In the genomic region with DNA sequence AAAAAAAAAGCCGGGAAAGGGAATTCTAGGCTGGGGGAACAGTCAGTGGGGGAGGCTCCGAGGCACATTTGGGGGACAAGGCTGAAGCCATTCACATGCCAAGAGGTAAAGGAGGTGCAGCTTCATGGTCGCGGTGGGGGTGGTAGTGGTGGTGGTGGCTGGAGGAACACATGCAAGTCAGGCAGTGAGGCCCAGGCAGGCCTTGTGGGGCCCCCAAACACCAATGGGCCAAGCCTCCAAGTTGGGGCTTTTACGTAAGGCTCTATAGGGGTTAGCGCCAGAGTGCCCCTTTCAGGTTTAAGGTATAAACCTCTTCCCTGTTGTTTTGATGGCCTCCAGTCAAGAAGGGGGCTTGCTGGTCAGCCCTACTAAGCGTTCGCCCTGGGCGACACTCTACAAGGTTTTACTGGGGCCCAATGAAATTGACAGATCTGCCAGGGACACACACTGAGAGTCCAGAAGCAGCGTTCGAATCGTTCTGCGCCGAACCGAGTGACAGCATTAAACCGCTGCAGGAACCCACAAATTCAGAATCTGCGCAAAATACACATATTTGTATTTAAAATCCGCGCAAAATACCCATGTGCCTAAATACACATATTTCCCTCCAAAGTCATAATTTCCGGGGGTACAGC, we compare ENCODE assay signal across 8 cellular contexts. TPM values are rescaled to one million over a fixed set of nuclear protein-coding genes. Genes with fewer than 3 reads are reported as not detected.
DNase-seq lines count a peak whose midpoint lies in the region; TF ChIP-seq lines count a peak whose summit lies in the region.

No MANE protein-coding gene starts in this region.

- peaks cover 21% of the 10 kb centered on the region for H3K4me1 ChIP-seq in adipocyte (ENCODE audit: control insufficient read depth, insufficient read depth, low read length)

- no peaks in the 10 kb centered on the region for H3K9me3 ChIP-seq in adipocyte (ENCODE audit: control insufficient read depth, low read length)

- H3K9me3 Mint-ChIP-seq in T-helper 2 cell treated with Interferon-gamma antibody and Interleukin-4, amounts not matched to agents 5 μg/mL and 100 μg/mL, for 36 hours = no peaks in the 10 kb centered on the region

- H3K4me3 ChIP-seq in adipocyte (ENCODE audit: low read length) = peak overlapping the region; percentile 97
- peak overlapping the region; percentile 68 for H3K4me3 ChIP-seq in kidney epithelial cell (ENCODE audit: low read depth, low read length)

- peaks cover 11% of the 10 kb centered on the region for H3K36me3 Mint-ChIP-seq in T-helper 2 cell treated with Interferon-gamma antibody and Interleukin-4, amounts not matched to agents 5 μg/mL and 100 μg/mL, for 36 hours (ENCODE audit: low read depth)

- H3K27me3 ChIP-seq in adipocyte (replicated peaks; ENCODE audit: control insufficient read depth, insufficient read depth, low read length) = no peaks in the 10 kb centered on the region
- H3K27me3 ChIP-seq in kidney epithelial cell (ENCODE audit: control insufficient read depth, insufficient read depth, low read length) = no peaks in the 10 kb centered on the region

- peak overlapping the region; percentile 99 for H3K27ac ChIP-seq in temporal lobe (ENCODE audit: low read depth, low read length)

- H3K27me3 Mint-ChIP-seq in T-helper 2 cell treated with Interferon-gamma antibody and Interleukin-4, amounts not matched to agents 5 μg/mL and 100 μg/mL, for 36 hours (ENCODE audit: low read depth) = no peaks in the 10 kb centered on the region

- TF ChIP-seq CTCF in kidney epithelial cell (IDR thresholded peaks at IDR 0.05; ENCODE audit: insufficient read depth, low read length, poor library complexity, severe bottlenecking) = no peak

- H3K4me1 Mint-ChIP-seq in T-helper 2 cell treated with Interferon-gamma antibody and Interleukin-4, amounts not matched to agents 5 μg/mL and 100 μg/mL, for 36 hours (ENCODE audit: low read depth) = peaks cover 45% of the 10 kb centered on the region

- H3K36me3 ChIP-seq in adipocyte (ENCODE audit: control insufficient read depth, insufficient read depth, low read length, severe bottlenecking) = peaks cover 25% of the 10 kb centered on the region
- no peaks in the 10 kb centered on the region for H3K36me3 ChIP-seq in kidney epithelial cell (ENCODE audit: control insufficient read depth, insufficient read depth, low read length)

- peak overlapping the region; percentile 78 for H3K4me3 Mint-ChIP-seq in T-helper 2 cell treated with Interferon-gamma antibody and Interleukin-4, amounts not matched to agents 5 μg/mL and 100 μg/mL, for 36 hours

- DNase-seq in T-helper 2 cell treated with Interferon-gamma antibody and Interleukin-4, amounts not matched to agents 5 μg/mL and 100 μg/mL, for 36 hours (ENCODE audit: low spot score) = no peak
- DNase-seq in T-helper 2 cell (no peak), adipocyte (ENCODE audit: low read depth) (no peak), kidney epithelial cell (ENCODE audit: low read depth) (no peak), amygdala (lab: John Stamatoyannopoulos, UW) (no peak), DMS153 treated with DMSO at 0.1 percent for 48 hours (lab: John Stamatoyannopoulos, UW; ENCODE audit: unreplicated experiment) (no peak), iPS-NIHi7 (ENCODE audit: extremely low spot score) (no peak)

- peak overlapping the region; percentile 86 for H3K27ac Mint-ChIP-seq in T-helper 2 cell treated with Interferon-gamma antibody and Interleukin-4, amounts not matched to agents 5 μg/mL and 100 μg/mL, for 36 hours

- H3K9ac ChIP-seq in adipocyte (ENCODE audit: low read length) = peak overlapping the region; percentile 100

RNA-seq across cellular contexts. Expression of a gene that starts 0.8 kb away (rescaled TPM):
- total RNA-seq in kidney epithelial cell (13.7 and 15.0 TPM in 2 replicates), temporal lobe (4.2 TPM)

RNA-seq across cellular contexts. Expression of a gene that starts 23.4 kb away (rescaled TPM):
- total RNA-seq in kidney epithelial cell (8.3 and 13.0 TPM in 2 replicates), temporal lobe (6.6 TPM)

RNA-seq across cellular contexts. Expression of a gene that starts 27.1 kb away (rescaled TPM):
- total RNA-seq in kidney epithelial cell (30.8 and 32.0 TPM in 2 replicates), temporal lobe (8.1 TPM)

RNA-seq across cellular contexts. Expression of a gene that starts 33.0 kb away (rescaled TPM):
- 66.2 and 73.3 TPM in 2 replicates for total RNA-seq in kidney epithelial cell
- total RNA-seq in temporal lobe = 31.0 TPM

RNA-seq across cellular contexts. Expression of a gene that starts 38.3 kb away (rescaled TPM):
- total RNA-seq in kidney epithelial cell (0.07 TPM in 1 of 2 replicates, not detected in the other), temporal lobe (0.98 TPM)
